14 cellular contexts compared by ENCODE assay signal in genomic region chr14:91152499-91152898, GRCh38. TPM values are rescaled to one million over a fixed set of nuclear protein-coding genes. Genes with fewer than 3 reads are reported as not detected.
DNase-seq lines count a peak whose midpoint lies in the region; ATAC-seq and TF ChIP-seq lines count a peak whose summit lies in the region.
"Had no signal": no experiment of that assay in that cellular context is flagged by ENCODE, and none has a peak within 500 bp of the region (broad histone marks: within the 10 kb centered on the region; RNA-seq: fewer than 3 reads in every experiment).

No MANE protein-coding gene starts in this region.

- H3K27me3 Mint-ChIP-seq in activated CD8-positive, alpha-beta memory T cell treated with anti-CD3 and anti-CD28 coated beads, Interleukin-2, amount 10 ng/mL, durations not matched to agents 7 days and 5 days, result no peaks in the 10 kb centered on the region
- H3K27me3 Mint-ChIP-seq in CD4-positive, alpha-beta memory T cell, result no peaks in the 10 kb centered on the region
- H3K27me3 Mint-ChIP-seq in effector memory CD8-positive, alpha-beta T cell, result no peaks in the 10 kb centered on the region
- H3K27me3 Mint-ChIP-seq in activated T-cell treated with anti-CD3 and anti-CD28 coated beads, Interleukin-2, amount 50 U/mL, for 4 hours (ENCODE audit: low read depth), result no peaks in the 10 kb centered on the region
- H3K27me3 Mint-ChIP-seq: CD4-positive, alpha-beta T cell had no signal

- H3K9me3 Mint-ChIP-seq in activated CD8-positive, alpha-beta memory T cell treated with anti-CD3 and anti-CD28 coated beads, Interleukin-2, amount 10 ng/mL, durations not matched to agents 7 days and 5 days (ENCODE audit: low read depth), result no peaks in the 10 kb centered on the region
- H3K9me3 Mint-ChIP-seq in CD4-positive, alpha-beta memory T cell, result no peaks in the 10 kb centered on the region
- no peaks in the 10 kb centered on the region for H3K9me3 Mint-ChIP-seq in effector memory CD8-positive, alpha-beta T cell
- no peaks in the 10 kb centered on the region for H3K9me3 Mint-ChIP-seq in activated T-cell treated with anti-CD3 and anti-CD28 coated beads, Interleukin-2, amount 50 U/mL, for 4 hours
- H3K9me3 Mint-ChIP-seq: CD4-positive, alpha-beta T cell had no signal

- no peak overlapping the region for H3K4me3 Mint-ChIP-seq in activated CD8-positive, alpha-beta memory T cell treated with anti-CD3 and anti-CD28 coated beads, Interleukin-2, amount 10 ng/mL, durations not matched to agents 7 days and 5 days
- no peak overlapping the region for H3K4me3 Mint-ChIP-seq in CD4-positive, alpha-beta memory T cell
- no peak overlapping the region for H3K4me3 Mint-ChIP-seq in effector memory CD8-positive, alpha-beta T cell
- no peak overlapping the region for H3K4me3 Mint-ChIP-seq in activated T-cell treated with anti-CD3 and anti-CD28 coated beads, Interleukin-2, amount 50 U/mL, for 4 hours
- H3K4me3 Mint-ChIP-seq: CD4-positive, alpha-beta T cell had no signal

- no peak for ATAC-seq in activated CD8-positive, alpha-beta memory T cell treated with anti-CD3 and anti-CD28 coated beads, Interleukin-2, amount 10 ng/mL, durations not matched to agents 7 days and 5 days
- no peak for ATAC-seq in effector memory CD8-positive, alpha-beta T cell (replicated peaks)
- no peak for ATAC-seq in activated T-cell treated with anti-CD3 and anti-CD28 coated beads, Interleukin-2, amount 50 U/mL, for 4 hours
- ATAC-seq in mucosa of descending colon, result no peak
- ATAC-seq in HG03520 (IDR thresholded peaks at IDR 0.05; ENCODE audit: unreplicated experiment), result no peak
- ATAC-seq: PC-3 had no signal

- POLR2A ChIA-PET in CD4-positive, alpha-beta memory T cell (lab: Charles Lee; ENCODE audit: partially characterized antibody), result no interaction called here

- H3K9me3 ChIP-seq in CD4-positive, alpha-beta memory T cell (ENCODE audit: control insufficient read depth in 1 of 2, low read length in 2 of 2), result no peaks in the 10 kb centered on the region
- H3K9me3 ChIP-seq in mucosa of descending colon, result no peaks in the 10 kb centered on the region

- H3K27me3 ChIP-seq in CD4-positive, alpha-beta memory T cell (ENCODE audit: insufficient read depth, low read length), result no peaks in the 10 kb centered on the region

- peaks cover 2% of the 10 kb centered on the region for H3K36me3 ChIP-seq in CD4-positive, alpha-beta memory T cell (ENCODE audit: insufficient read depth, low read length)
- no peaks in the 10 kb centered on the region for H3K36me3 ChIP-seq in mucosa of descending colon (ENCODE audit: low read depth)

- no peak overlapping the region for H3K27ac ChIP-seq in CD4-positive, alpha-beta memory T cell (ENCODE audit: low read depth, low read length)

- no peak for DNase-seq in activated CD8-positive, alpha-beta memory T cell treated with anti-CD3 and anti-CD28 coated beads, Interleukin-2, amount 10 ng/mL, durations not matched to agents 7 days and 5 days
- DNase-seq in activated CD8-positive, alpha-beta memory T cell treated with anti-CD3 and anti-CD28 coated beads for 24 hours, result no peak
- no peak for DNase-seq in CD4-positive, alpha-beta memory T cell
- DNase-seq in effector memory CD8-positive, alpha-beta T cell, result no peak
- DNase-seq in renal cortical epithelial cell (ENCODE audit: low read depth) (peak; percentile 63), mucosa of descending colon (no peak)
- DNase-seq in activated T-cell treated with anti-CD3 and anti-CD28 coated beads, Interleukin-2, amount 50 U/mL, for 4 hours, result no peak
- DNase-seq: Calu3; CD4-positive, alpha-beta T cell; NCI-H2029; NCI-H2171; NCI-H446; PC-3 had no signal

- CTCF ChIA-PET in activated CD8-positive, alpha-beta memory T cell treated with anti-CD3 and anti-CD28 coated beads, Interleukin-2, amount 10 ng/mL, durations not matched to agents 7 days and 5 days (lab: Charles Lee), result interaction anchor here (0.9 to 1.6 kb wide), 2 partner anchors 14 to 25 kb away, joined by 3 to 4 read pairs; no protein-coding TSS in a partner anchor
- CTCF ChIA-PET in CD4-positive, alpha-beta memory T cell (lab: Charles Lee; ENCODE audit: partially characterized antibody), result no interaction called here

- no peaks in the 10 kb centered on the region for H3K4me1 ChIP-seq in CD4-positive, alpha-beta memory T cell (ENCODE audit: insufficient read depth, low read length)
- peaks cover 55% of the 10 kb centered on the region for H3K4me1 ChIP-seq in mucosa of descending colon (ENCODE audit: low read depth)

- intact Hi-C loops in CD4-positive, alpha-beta memory T cell (cut with micrococcal nuclease), result no loop called here
- intact Hi-C loops in mucosa of descending colon (cut with DNase I, micrococcal nuclease), result no loop called here

- no peak for TF ChIP-seq CTCF in mucosa of descending colon (IDR thresholded peaks at IDR 0.05)

- peaks cover 31% of the 10 kb centered on the region for H3K4me1 Mint-ChIP-seq in activated CD8-positive, alpha-beta memory T cell treated with anti-CD3 and anti-CD28 coated beads, Interleukin-2, amount 10 ng/mL, durations not matched to agents 7 days and 5 days
- peaks cover 7 to 16% (median 12%) of the 10 kb centered on the region in 4 donors for H3K4me1 Mint-ChIP-seq in CD4-positive, alpha-beta memory T cell
- H3K4me1 Mint-ChIP-seq in effector memory CD8-positive, alpha-beta T cell (ENCODE audit: low read depth in 2 of 2), result peaks cover 15 to 20% of the 10 kb centered on the region in 2 donors
- H3K4me1 Mint-ChIP-seq in activated T-cell treated with anti-CD3 and anti-CD28 coated beads, Interleukin-2, amount 50 U/mL, for 4 hours (ENCODE audit: low read depth), result peaks cover 10% of the 10 kb centered on the region

- H3K36me3 Mint-ChIP-seq in activated CD8-positive, alpha-beta memory T cell treated with anti-CD3 and anti-CD28 coated beads, Interleukin-2, amount 10 ng/mL, durations not matched to agents 7 days and 5 days, result peaks cover 45% of the 10 kb centered on the region
- peaks cover 6 to 23% of the 10 kb centered on the region in 2 donors for H3K36me3 Mint-ChIP-seq in CD4-positive, alpha-beta memory T cell
- H3K36me3 Mint-ChIP-seq in effector memory CD8-positive, alpha-beta T cell (ENCODE audit: insufficient read depth), result peaks cover 23% of the 10 kb centered on the region
- peaks cover 11% of the 10 kb centered on the region for H3K36me3 Mint-ChIP-seq in activated T-cell treated with anti-CD3 and anti-CD28 coated beads, Interleukin-2, amount 50 U/mL, for 4 hours (ENCODE audit: insufficient read depth)

- no peak overlapping the region for H3K4me3 ChIP-seq in CD4-positive, alpha-beta memory T cell (ENCODE audit: low read length in 2 of 2)
- no peak overlapping the region for H3K4me3 ChIP-seq in mucosa of descending colon

- peak overlapping the region; percentile 58 for H3K27ac Mint-ChIP-seq in activated CD8-positive, alpha-beta memory T cell treated with anti-CD3 and anti-CD28 coated beads, Interleukin-2, amount 10 ng/mL, durations not matched to agents 7 days and 5 days
- peak overlapping the region in 4 of 7 donors; percentile 0 to 77 (median 38) for H3K27ac Mint-ChIP-seq in CD4-positive, alpha-beta memory T cell
- peak overlapping the region; percentile 22 to 60 for H3K27ac Mint-ChIP-seq in effector memory CD8-positive, alpha-beta T cell
- H3K27ac Mint-ChIP-seq: CD4-positive, alpha-beta T cell had no signal

RNA-seq across cellular contexts. Expression of gene DGLUCY, which starts 38.6 kb away (rescaled TPM):
- total RNA-seq in activated CD8-positive, alpha-beta memory T cell treated with anti-CD3 and anti-CD28 coated beads, Interleukin-2, amount 10 ng/mL, durations not matched to agents 7 days and 5 days, result 100 to 1,000 TPM; 113 to 176 TPM
- 100 to 1,000 TPM; 132 to 141 TPM for total RNA-seq in CD4-positive, alpha-beta memory T cell
- 10 to 100 TPM; 40.9 to 45.5 TPM for polyA plus RNA-seq in CD4-positive, alpha-beta memory T cell
- 53.7 and 56.8 TPM in 2 replicates for total RNA-seq in renal cortical epithelial cell
- 10 to 100 TPM; 25.1 to 29.0 (median 26.7) TPM for total RNA-seq in activated T-cell treated with anti-CD3 and anti-CD28 coated beads, Interleukin-2, amount 50 U/mL, for 4 hours
- 100 to 1,000 TPM in 2 of 3 donors, 10 to 100 TPM in 1; 94.0 to 149 (median 114) TPM for total RNA-seq in mucosa of descending colon
